6 cellular contexts compared by ENCODE assay signal in the genomic region with DNA sequence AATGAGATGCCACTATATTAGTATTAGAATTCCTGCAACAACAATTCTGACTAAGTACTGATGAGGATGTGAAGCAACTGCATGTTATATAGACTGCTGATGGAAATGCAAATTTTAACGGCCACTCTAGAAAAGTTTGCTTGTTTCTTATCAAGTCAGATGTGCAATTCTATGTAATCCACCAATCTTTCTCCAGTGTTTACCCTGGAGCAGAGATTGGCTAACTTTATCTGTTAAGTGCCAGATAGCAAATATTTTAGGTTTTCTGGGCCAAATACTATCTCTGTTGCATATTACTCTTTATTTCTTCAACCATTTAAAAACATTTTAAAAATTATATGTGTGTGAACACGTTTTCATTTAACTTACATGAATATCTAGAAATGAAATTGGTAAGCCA.
"Had no signal": no experiment of that assay in that cellular context is flagged by ENCODE, and none has a peak within 500 bp of the region (broad histone marks: within the 10 kb centered on the region; RNA-seq: fewer than 3 reads in every experiment).

No MANE protein-coding gene starts in this region.

- DNase-seq: IMR-90, KBM-7, KG1 had no signal

- H3K27ac ChIP-seq: HL-60 had no signal

- ATAC-seq: K562 had no signal

- H3K4me3 ChIP-seq: K562 had no signal

- FAIRE-seq: HTR-8/SVneo, K562 had no signal
